Comparison of ENCODE assay signal across 9 cellular contexts in the genomic region with DNA sequence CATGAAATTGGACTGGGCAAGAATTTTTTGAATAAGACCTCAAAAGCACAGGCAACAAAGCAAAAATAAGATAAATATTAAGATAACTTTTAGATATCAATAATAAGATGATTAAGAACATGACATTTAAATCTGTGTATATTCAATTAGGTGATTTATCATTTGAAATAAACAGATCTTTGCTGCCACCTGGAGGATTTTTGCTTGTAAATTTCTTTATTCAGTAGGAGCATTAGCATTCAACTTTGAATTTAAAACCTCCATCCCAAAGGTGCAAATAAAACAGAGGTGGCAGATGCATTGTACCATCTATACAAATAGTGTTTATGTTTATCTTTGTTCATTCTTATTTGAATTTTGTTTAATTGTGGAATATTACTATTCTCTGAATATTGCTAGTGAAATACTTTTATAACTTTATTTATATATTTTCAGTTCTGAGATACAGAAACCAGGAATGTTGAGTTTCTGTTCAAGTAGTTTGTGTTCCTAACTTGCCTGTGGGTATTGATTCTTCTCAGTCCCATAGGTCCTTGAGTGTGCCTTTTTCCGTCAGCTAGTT. TPM values are rescaled to one million over a fixed set of nuclear protein-coding genes. Genes with fewer than 3 reads are reported as not detected.
DNase-seq lines count a peak whose midpoint lies in the region; ATAC-seq, FAIRE-seq and TF ChIP-seq lines count a peak whose summit lies in the region.
"Had no signal": no experiment of that assay in that cellular context is flagged by ENCODE, and none has a peak within 500 bp of the region (broad histone marks: within the 10 kb centered on the region; RNA-seq: fewer than 3 reads in every experiment).

No MANE protein-coding gene starts in this region.

- H3K27me3 ChIP-seq in pancreas: no peaks in the 10 kb centered on the region
- H3K27me3 ChIP-seq: BLaER1 treated with 17β-estradiol and CSF1 and Interleukin-3, amounts not matched to agents 10 nM and 100 nM had no signal

- intact Hi-C loops in pancreas (cut with DNase I): no loop called here

- 88 to 93% methylated on average over 1 of the region's 1 CpG for WGBS in pancreas, 2 donors

- H3K27ac ChIP-seq in pancreas: no peak overlapping the region
- H3K27ac ChIP-seq: BLaER1 treated with 17β-estradiol and CSF1 and Interleukin-3, amounts not matched to agents 10 nM and 100 nM had no signal

- peak in 3 of 4 donors; percentile 40 to 49 (median 44) for ATAC-seq in pancreas

- peak; percentile 95 for FAIRE-seq in pancreas (lab: Jason Lieb, UNC)

- TF ChIP-seq CTCF in epithelial cell of proximal tubule (conservative IDR thresholded peaks at IDR 0.05; ENCODE audit: low read depth, low read length) (peak; percentile 46), pancreas (IDR thresholded peaks at IDR 0.05) (peak in 2 of 4 donors; percentile 22 to 35)

- H3K9me3 ChIP-seq in pancreas: no peaks in the 10 kb centered on the region

- DNase-seq in NCI-H2081 (lab: John Stamatoyannopoulos, UW): peak; percentile 36 to 59
- DNase-seq in NCI-H2081 treated with DMSO at 0.1 percent for 48 hours (lab: John Stamatoyannopoulos, UW): no peak
- peak; percentile 55 for DNase-seq in Jurkat, Clone E6-1 (ENCODE audit: low read depth, low spot score)
- DNase-seq in RPMI8226: peak; percentile 41
- peak; percentile 16 for DNase-seq in epithelial cell of proximal tubule (ENCODE audit: low read depth)
- DNase-seq in pancreas: no peak
- no peak for DNase-seq in activated CD8-positive, alpha-beta memory T cell treated with anti-CD3 and anti-CD28 coated beads, Interleukin-2, amount 50 U/mL, for 48 hours
- DNase-seq in NCI-H524 treated with DMSO at 0.1 percent for 48 hours (lab: John Stamatoyannopoulos, UW): no peak

- no peak overlapping the region for H3K4me3 ChIP-seq in Jurkat, Clone E6-1 (ENCODE audit: low read length)
- H3K4me3 ChIP-seq in epithelial cell of proximal tubule (ENCODE audit: low read depth, low read length) (no peak overlapping the region), pancreas (no peak overlapping the region)
- H3K4me3 ChIP-seq: BLaER1 treated with 17β-estradiol and CSF1 and Interleukin-3, amounts not matched to agents 10 nM and 100 nM had no signal

- peaks cover 0 to 6% (median 0%) of the 10 kb centered on the region in 3 donors for H3K4me1 ChIP-seq in pancreas
- H3K4me1 ChIP-seq: BLaER1 treated with 17β-estradiol and CSF1 and Interleukin-3, amounts not matched to agents 10 nM and 100 nM had no signal

- H3K36me3 ChIP-seq in pancreas: peaks cover 0 to 10% (median 4%) of the 10 kb centered on the region in 3 donors

RNA-seq across cellular contexts. Expression of a gene that starts 20.9 kb away (rescaled TPM):
- polyA plus RNA-seq in Jurkat, Clone E6-1 (2012; ENCODE audit: insufficient read depth, insufficient read length): 23.0 TPM
- total RNA-seq in epithelial cell of proximal tubule (14.7 and 17.7 TPM in 2 replicates), pancreas (10 to 100 TPM; 24.4 to 30.7 (median 27.7) TPM)
- polyA plus RNA-seq in pancreas: 1 to 10 TPM; 6.7 to 9.4 TPM

Comparison
In these comparisons a context has a peak if more than half of its experiments do, and no peak if none do; other contexts are left out.
1. DNase-seq: peak in NCI-H2081 (2 of 2), Jurkat, Clone E6-1 (single experiment), RPMI8226 (single experiment) and epithelial cell of proximal tubule (single experiment); none in NCI-H2081 treated with DMSO at 0.1 percent for 48 hours (single experiment), pancreas (0 of 6), activated CD8-positive, alpha-beta memory T cell treated with anti-CD3 and anti-CD28 coated beads, Interleukin-2, amount 50 U/mL, for 48 hours (single experiment) and NCI-H524 treated with DMSO at 0.1 percent for 48 hours (single experiment).